ENCODE assay signal across 19 cellular contexts in the genomic region with DNA sequence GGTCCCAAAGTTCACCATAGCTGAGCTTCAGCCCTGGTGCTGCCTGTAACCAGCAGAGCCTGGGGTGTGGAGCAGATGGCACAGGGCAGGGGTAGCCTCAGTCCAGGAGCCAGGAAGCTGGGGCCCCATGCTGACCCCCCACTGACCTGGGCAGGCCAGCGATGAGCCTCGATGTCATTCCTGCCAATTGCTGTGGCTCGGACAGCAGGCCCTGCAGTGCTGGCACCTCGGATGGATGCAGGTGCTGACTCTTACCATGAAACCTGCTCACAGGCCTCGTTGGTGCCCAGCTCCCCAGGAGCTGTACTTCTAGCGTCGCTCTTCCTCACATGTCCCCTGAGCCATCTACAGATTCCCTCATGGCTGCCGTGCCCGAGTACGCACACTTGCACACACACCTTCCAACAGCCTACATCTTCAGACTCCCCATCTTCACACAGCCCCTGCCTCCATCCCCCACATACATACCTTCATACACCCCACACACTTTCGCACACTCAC. TPM values are rescaled to one million over a fixed set of nuclear protein-coding genes. Genes with fewer than 3 reads are reported as not detected.
DNase-seq lines count a peak whose midpoint lies in the region; ATAC-seq, FAIRE-seq and TF ChIP-seq lines count a peak whose summit lies in the region.
"Had no signal": no experiment of that assay in that cellular context is flagged by ENCODE, and none has a peak within 500 bp of the region (broad histone marks: within the 10 kb centered on the region; RNA-seq: fewer than 3 reads in every experiment).

No MANE protein-coding gene starts in this region.

- no peaks in the 10 kb centered on the region for H3K27me3 Mint-ChIP-seq in activated CD4-positive, alpha-beta T cell treated with anti-CD3 and anti-CD28 coated beads, Interleukin-2, amount 10 ng/mL, durations not matched to agents 7 days and 5 days
- no peaks in the 10 kb centered on the region for H3K27me3 Mint-ChIP-seq in activated CD4-positive, alpha-beta T cell treated with anti-CD3 and anti-CD28 coated beads, Interleukin-2, amount 10 ng/mL, durations not matched to agents 24 days and 14 days
- H3K27me3 Mint-ChIP-seq in GM23338 (ENCODE audit: insufficient read depth, low read depth, poor library complexity) = peaks cover 2% of the 10 kb centered on the region

- H3K79me2 ChIP-seq in GM23338 (replicated peaks; ENCODE audit: insufficient read depth) = no peaks in the 10 kb centered on the region

- H3K18ac ChIP-seq in mesenchymal stem cell (ENCODE audit: low read depth in 1 of 2, low read length in 2 of 2) = no peak overlapping the region

- H3F3A ChIP-seq in GM23338 (replicated peaks; ENCODE audit: low read depth) = no peaks in the 10 kb centered on the region

- H3K9me3 ChIP-seq in HUES6 (ENCODE audit: control insufficient read depth, insufficient read depth, low read depth, low read length) = no peaks in the 10 kb centered on the region
- no peaks in the 10 kb centered on the region for H3K9me3 ChIP-seq in mesenchymal stem cell (ENCODE audit: control insufficient read depth, low read length)
- H3K9me3 ChIP-seq: A549 had no signal

- H3K27ac Mint-ChIP-seq in activated CD4-positive, alpha-beta T cell treated with anti-CD3 and anti-CD28 coated beads, Interleukin-2, amount 10 ng/mL, durations not matched to agents 7 days and 5 days = peak overlapping the region; percentile 20
- no peak overlapping the region for H3K27ac Mint-ChIP-seq in activated CD4-positive, alpha-beta T cell treated with anti-CD3 and anti-CD28 coated beads, Interleukin-2, amount 10 ng/mL, durations not matched to agents 24 days and 14 days
- no peak overlapping the region for H3K27ac Mint-ChIP-seq in GM23338
- H3K27ac Mint-ChIP-seq: CD8-positive, alpha-beta T cell had no signal

- no peak overlapping the region for H4K8ac ChIP-seq in mesenchymal stem cell (ENCODE audit: low read length)

- no peaks in the 10 kb centered on the region for H4K20me1 ChIP-seq in GM23338 (replicated peaks; ENCODE audit: insufficient read depth)

- POLR2A ChIA-PET in activated CD4-positive, alpha-beta T cell treated with anti-CD3 and anti-CD28 coated beads, Interleukin-2, amount 10 ng/mL, durations not matched to agents 7 days and 5 days (lab: Charles Lee) = no interaction called here

- H3K4me3 ChIP-seq in HUES6 (ENCODE audit: low read depth, low read length) (no peak overlapping the region), mesenchymal stem cell (ENCODE audit: insufficient read depth in 1 of 2, low read depth in 1 of 2, low read length in 2 of 2) (no peak overlapping the region), GM23338 (no peak overlapping the region)
- H3K4me3 ChIP-seq: A549, GM12878, K562 had no signal

- H2BK5ac ChIP-seq in mesenchymal stem cell (ENCODE audit: low read depth, low read length, poor library complexity, severe bottlenecking) = no peak overlapping the region

- no peak overlapping the region for H3K4me2 ChIP-seq in mesenchymal stem cell (ENCODE audit: low read length, poor library complexity, severe bottlenecking)
- H3K4me2 ChIP-seq in GM23338 = no peak overlapping the region
- H3K4me2 ChIP-seq: A549 had no signal

- no peak for DNase-seq in activated CD4-positive, alpha-beta T cell treated with anti-CD3 and anti-CD28 coated beads, Interleukin-2, amount 10 ng/mL, durations not matched to agents 7 days and 5 days
- DNase-seq in activated CD4-positive, alpha-beta T cell treated with anti-CD3 and anti-CD28 coated beads, Interleukin-2, amount 10 ng/mL, durations not matched to agents 24 days and 14 days = no peak
- DNase-seq in mesenchymal stem cell (no peak), urothelium cell line (ENCODE audit: low spot score) (no peak), HK-2 (ENCODE audit: unreplicated experiment) (no peak), GM23338 (ENCODE audit: low spot score) (no peak)
- DNase-seq: AML-193; Calu3; CD8-positive, alpha-beta T cell; DMS79 treated with DMSO at 0.1 percent for 48 hours; H9; IMR-90 had no signal

- H3K27ac ChIP-seq in HUES6 (ENCODE audit: low read depth, low read length) (no peak overlapping the region), mesenchymal stem cell (ENCODE audit: low read length, poor library complexity, severe bottlenecking) (no peak overlapping the region), GM23338 (ENCODE audit: low read depth) (no peak overlapping the region)
- H3K27ac ChIP-seq: 22Rv1, A549, HL-60 had no signal

- no peak overlapping the region for H3K4me3 Mint-ChIP-seq in activated CD4-positive, alpha-beta T cell treated with anti-CD3 and anti-CD28 coated beads, Interleukin-2, amount 10 ng/mL, durations not matched to agents 7 days and 5 days
- no peak overlapping the region for H3K4me3 Mint-ChIP-seq in activated CD4-positive, alpha-beta T cell treated with anti-CD3 and anti-CD28 coated beads, Interleukin-2, amount 10 ng/mL, durations not matched to agents 24 days and 14 days
- H3K4me3 Mint-ChIP-seq in GM23338 = no peak overlapping the region
- H3K4me3 Mint-ChIP-seq: CD8-positive, alpha-beta T cell had no signal

- H3K4me1 ChIP-seq in HUES6 (ENCODE audit: control insufficient read depth, insufficient read depth, low read length) (no peaks in the 10 kb centered on the region), mesenchymal stem cell (ENCODE audit: control insufficient read depth, insufficient read depth, low read depth, low read length) (peaks cover 15% of the 10 kb centered on the region), GM23338 (ENCODE audit: insufficient read depth) (no peaks in the 10 kb centered on the region)
- H3K4me1 ChIP-seq: A549 had no signal

- H3K23ac ChIP-seq in mesenchymal stem cell (ENCODE audit: low read length in 2 of 2) = no peak overlapping the region

- WGBS in mesenchymal stem cell = 87% methylated on average over 11 of the region's 11 CpGs

- CTCF ChIA-PET in activated CD4-positive, alpha-beta T cell treated with anti-CD3 and anti-CD28 coated beads, Interleukin-2, amount 10 ng/mL, durations not matched to agents 7 days and 5 days (lab: Charles Lee) = no interaction called here

- no peaks in the 10 kb centered on the region for H3K9me3 Mint-ChIP-seq in activated CD4-positive, alpha-beta T cell treated with anti-CD3 and anti-CD28 coated beads, Interleukin-2, amount 10 ng/mL, durations not matched to agents 7 days and 5 days
- no peaks in the 10 kb centered on the region for H3K9me3 Mint-ChIP-seq in activated CD4-positive, alpha-beta T cell treated with anti-CD3 and anti-CD28 coated beads, Interleukin-2, amount 10 ng/mL, durations not matched to agents 24 days and 14 days
- H3K9me3 Mint-ChIP-seq in GM23338 = no peaks in the 10 kb centered on the region
- H3K9me3 Mint-ChIP-seq: CD8-positive, alpha-beta T cell; H9 had no signal

- H2AK5ac ChIP-seq in mesenchymal stem cell (ENCODE audit: low read length, severe bottlenecking) = no peak overlapping the region

- H3K9ac ChIP-seq in HUES6 (ENCODE audit: low read length) = peak overlapping the region; percentile 20
- H3K9ac ChIP-seq in mesenchymal stem cell (ENCODE audit: low read length) = no peak overlapping the region

- no peak overlapping the region for H3K4ac ChIP-seq in mesenchymal stem cell (ENCODE audit: low read depth in 1 of 2, low read length in 2 of 2)

- no peaks in the 10 kb centered on the region for H3K9me2 ChIP-seq in GM23338 (ENCODE audit: insufficient read depth)

- no peaks in the 10 kb centered on the region for H3K4me1 Mint-ChIP-seq in activated CD4-positive, alpha-beta T cell treated with anti-CD3 and anti-CD28 coated beads, Interleukin-2, amount 10 ng/mL, durations not matched to agents 7 days and 5 days
- no peaks in the 10 kb centered on the region for H3K4me1 Mint-ChIP-seq in activated CD4-positive, alpha-beta T cell treated with anti-CD3 and anti-CD28 coated beads, Interleukin-2, amount 10 ng/mL, durations not matched to agents 24 days and 14 days
- 0 out of 3 replicates have a peak, but pooled peaks cover 2% of the 10 kb centered on the region for H3K4me1 Mint-ChIP-seq in GM23338

- no peak overlapping the region for H2BK15ac ChIP-seq in mesenchymal stem cell (ENCODE audit: low read depth, poor library complexity, severe bottlenecking)

- H3K36me3 Mint-ChIP-seq in activated CD4-positive, alpha-beta T cell treated with anti-CD3 and anti-CD28 coated beads, Interleukin-2, amount 10 ng/mL, durations not matched to agents 7 days and 5 days (ENCODE audit: low read depth) = no peaks in the 10 kb centered on the region
- no peaks in the 10 kb centered on the region for H3K36me3 Mint-ChIP-seq in activated CD4-positive, alpha-beta T cell treated with anti-CD3 and anti-CD28 coated beads, Interleukin-2, amount 10 ng/mL, durations not matched to agents 24 days and 14 days (ENCODE audit: low read depth)
- H3K36me3 Mint-ChIP-seq in GM23338 (ENCODE audit: low read depth) = no peaks in the 10 kb centered on the region
- H3K36me3 Mint-ChIP-seq: CD8-positive, alpha-beta T cell had no signal

- no peak for FAIRE-seq in urothelium cell line (lab: Jason Lieb, UNC)
- FAIRE-seq: A549, GM12878, H1, K562 had no signal

- intact Hi-C loops in activated CD4-positive, alpha-beta T cell treated with anti-CD3 and anti-CD28 coated beads, Interleukin-2, amount 10 ng/mL, durations not matched to agents 24 days and 14 days (cut with micrococcal nuclease) = no loop called here

- H3K36me3 ChIP-seq in HUES6 (ENCODE audit: control insufficient read depth, insufficient read depth, low read length) = no peaks in the 10 kb centered on the region
- H3K36me3 ChIP-seq in mesenchymal stem cell (ENCODE audit: control insufficient read depth in 1 of 2, insufficient read depth in 2 of 2, low read depth in 1 of 2, low read length in 2 of 2) = no peaks in the 10 kb centered on the region
- H3K36me3 ChIP-seq in GM23338 (ENCODE audit: insufficient read depth) = no peaks in the 10 kb centered on the region

- H2AFZ ChIP-seq in mesenchymal stem cell (ENCODE audit: low read depth, low read length) (no peak overlapping the region), GM23338 (no peak overlapping the region)

- peak overlapping the region; percentile 12 for H4K91ac ChIP-seq in mesenchymal stem cell (ENCODE audit: low read length)

- no peak overlapping the region for H3K14ac ChIP-seq in mesenchymal stem cell (ENCODE audit: low read length in 2 of 2)

- no peak for TF ChIP-seq CTCF in GM23338 (conservative IDR thresholded peaks at IDR 0.05; ENCODE audit: low read depth in 2 of 2)

- ATAC-seq in GM23338 = no peak
- ATAC-seq: A549; CD8-positive, alpha-beta T cell; GM12878; K562 had no signal

- no peaks in the 10 kb centered on the region for H3K79me1 ChIP-seq in mesenchymal stem cell (replicated peaks; ENCODE audit: low read length, poor library complexity, severe bottlenecking)

- no peak overlapping the region for H2BK120ac ChIP-seq in mesenchymal stem cell (ENCODE audit: low read depth, low read length)

- H3K27me3 ChIP-seq in HUES6 (ENCODE audit: control insufficient read depth, insufficient read depth, low read length) (no peaks in the 10 kb centered on the region; the same call in 1 of the 2 replicates), mesenchymal stem cell (ENCODE audit: control insufficient read depth in 1 of 2, insufficient read depth in 1 of 2, low read length in 2 of 2) (peaks cover 68 to 94% of the 10 kb centered on the region in 2 experiments), GM23338 (ENCODE audit: insufficient read depth) (no peaks in the 10 kb centered on the region)

- no peak overlapping the region for H2BK12ac ChIP-seq in mesenchymal stem cell (ENCODE audit: low read length in 2 of 2)

RNA-seq across cellular contexts. Expression of gene PCBD1, which starts 46.8 kb away (rescaled TPM):
- total RNA-seq in activated CD4-positive, alpha-beta T cell treated with anti-CD3 and anti-CD28 coated beads, Interleukin-2, amount 10 ng/mL, durations not matched to agents 7 days and 5 days = 10 to 100 TPM; 21.4 to 21.8 TPM
- 63.2 and 67.7 TPM in 2 replicates for total RNA-seq in activated CD4-positive, alpha-beta T cell treated with anti-CD3 and anti-CD28 coated beads, Interleukin-2, amount 10 ng/mL, durations not matched to agents 24 days and 14 days
- 86.1 TPM for polyA plus RNA-seq in mesenchymal stem cell (2013, experiment 1 of 2)
- polyA plus RNA-seq in mesenchymal stem cell (2013, experiment 2 of 2) = 80.5 TPM
- 33.3 and 46.0 TPM in 2 replicates for total RNA-seq in GM23338 (2014; rRNA removed; shearing (Covaris generic))
- 77.4 and 78.5 TPM in 2 replicates for polyA plus RNA-seq in GM23338 (2016; fragmentation: Nextera tagmentation; extraction: Ambion mirVana)
